1 cellular context compared by ENCODE assay signal in the genomic region with DNA sequence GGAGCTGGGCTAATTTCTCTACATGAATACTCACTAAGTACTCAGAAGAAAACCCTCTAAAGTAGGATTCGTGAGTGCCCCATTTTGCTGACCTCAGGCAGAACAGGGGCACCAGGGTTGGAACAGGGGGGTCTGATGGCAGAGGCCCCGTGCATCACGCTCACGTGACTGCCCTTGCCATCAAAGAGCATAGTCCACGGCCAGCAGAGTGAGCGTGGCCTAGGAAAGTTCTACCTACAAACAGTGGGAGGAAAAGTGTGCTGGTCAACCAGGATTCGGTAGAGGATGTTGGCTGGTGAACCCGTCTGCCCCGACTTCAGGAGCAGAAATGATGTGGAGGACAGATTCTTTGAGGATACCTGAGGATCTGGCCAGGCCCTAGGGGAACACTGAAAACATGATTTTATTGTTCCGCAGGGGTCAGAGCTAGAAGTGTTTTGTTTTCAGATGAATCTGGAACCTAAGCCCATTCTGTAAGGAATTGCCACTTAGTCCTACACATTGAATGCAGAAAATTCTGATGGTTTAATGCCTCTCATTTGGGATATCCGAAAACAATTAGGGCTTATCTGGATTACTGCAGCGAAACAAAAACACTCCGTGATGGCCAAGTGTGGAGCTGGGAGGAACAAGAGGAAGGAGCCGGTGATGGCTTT.
TF ChIP-seq lines count a peak whose summit lies in the region.

No MANE protein-coding gene starts in this region.

TF ChIP-seq in IMR-90, 13 proteins besides CTCF, POLR2A, EP300 and RAD21:
- TF ChIP-seq, protein P1, sequence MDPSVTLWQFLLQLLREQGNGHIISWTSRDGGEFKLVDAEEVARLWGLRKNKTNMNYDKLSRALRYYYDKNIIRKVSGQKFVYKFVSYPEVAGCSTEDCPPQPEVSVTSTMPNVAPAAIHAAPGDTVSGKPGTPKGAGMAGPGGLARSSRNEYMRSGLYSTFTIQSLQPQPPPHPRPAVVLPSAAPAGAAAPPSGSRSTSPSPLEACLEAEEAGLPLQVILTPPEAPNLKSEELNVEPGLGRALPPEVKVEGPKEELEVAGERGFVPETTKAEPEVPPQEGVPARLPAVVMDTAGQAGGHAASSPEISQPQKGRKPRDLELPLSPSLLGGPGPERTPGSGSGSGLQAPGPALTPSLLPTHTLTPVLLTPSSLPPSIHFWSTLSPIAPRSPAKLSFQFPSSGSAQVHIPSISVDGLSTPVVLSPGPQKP (IDR thresholded peaks at IDR 0.05; ENCODE audit: borderline replicate concordance, low read depth, low read length) = no peak
- TF ChIP-seq RFX5 (IDR thresholded peaks at IDR 0.05; ENCODE audit: low read depth, low read length) = no peak
- TF ChIP-seq, protein P2, sequence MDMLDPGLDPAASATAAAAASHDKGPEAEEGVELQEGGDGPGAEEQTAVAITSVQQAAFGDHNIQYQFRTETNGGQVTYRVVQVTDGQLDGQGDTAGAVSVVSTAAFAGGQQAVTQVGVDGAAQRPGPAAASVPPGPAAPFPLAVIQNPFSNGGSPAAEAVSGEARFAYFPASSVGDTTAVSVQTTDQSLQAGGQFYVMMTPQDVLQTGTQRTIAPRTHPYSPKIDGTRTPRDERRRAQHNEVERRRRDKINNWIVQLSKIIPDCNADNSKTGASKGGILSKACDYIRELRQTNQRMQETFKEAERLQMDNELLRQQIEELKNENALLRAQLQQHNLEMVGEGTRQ (IDR thresholded peaks at IDR 0.05; ENCODE audit: low read depth, low read length) = no peak
- no peak for TF ChIP-seq MAZ (IDR thresholded peaks at IDR 0.05; ENCODE audit: borderline replicate concordance, low read depth, low read length)
- no peak for TF ChIP-seq CHD1 (IDR thresholded peaks at IDR 0.05; ENCODE audit: low read depth, low read length)
- no peak for TF ChIP-seq NFE2L2 (IDR thresholded peaks at IDR 0.05; ENCODE audit: low read depth, low read length)
- TF ChIP-seq RCOR1 (IDR thresholded peaks at IDR 0.05; ENCODE audit: insufficient replicate concordance, low read length) = no peak
